ENCODE assay signal across 17 cellular contexts in the genomic region with DNA sequence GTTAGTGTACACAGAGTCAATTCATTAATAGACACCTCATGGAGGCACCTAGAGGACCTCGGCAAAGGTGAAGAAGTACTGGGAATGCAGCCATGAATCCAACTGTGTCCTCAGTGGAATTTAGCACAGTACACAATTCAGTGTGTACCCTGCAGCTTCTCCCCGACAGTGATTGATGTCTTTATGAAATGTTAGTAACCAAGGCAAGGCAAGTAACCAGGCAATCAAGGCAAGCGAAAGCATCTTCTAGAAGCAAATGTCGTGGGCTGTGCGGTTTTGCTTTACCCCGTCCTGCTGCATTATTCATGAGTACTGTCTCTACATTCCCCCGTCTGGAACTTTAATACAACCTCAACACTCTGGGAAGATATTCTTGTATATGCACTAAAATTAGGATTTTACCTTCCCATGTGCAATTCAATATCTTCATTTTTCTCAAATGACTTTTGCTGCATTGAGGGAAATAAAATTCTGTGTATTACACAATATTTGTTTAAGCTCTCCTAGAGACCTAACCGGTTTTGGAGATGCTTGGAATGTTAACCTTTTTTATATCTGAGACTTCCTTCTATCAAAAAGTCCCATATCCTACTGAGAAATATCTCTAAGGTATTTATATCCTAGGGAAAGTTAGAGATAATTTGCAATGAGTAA. TPM values are rescaled to one million over a fixed set of nuclear protein-coding genes. Genes with fewer than 3 reads are reported as not detected.
DNase-seq lines count a peak whose midpoint lies in the region; ATAC-seq, FAIRE-seq and TF ChIP-seq lines count a peak whose summit lies in the region.
"Had no signal": no experiment of that assay in that cellular context is flagged by ENCODE, and none has a peak within 500 bp of the region (broad histone marks: within the 10 kb centered on the region; RNA-seq: fewer than 3 reads in every experiment).

No MANE protein-coding gene starts in this region.

- H3K18ac ChIP-seq in IMR-90 (ENCODE audit: low read depth, low read length) (no peak overlapping the region), mesenchymal stem cell (ENCODE audit: low read depth in 1 of 2, low read length in 2 of 2) (peak overlapping the region in 1 of 2 experiments; percentile 66)

- no peak overlapping the region for H3K27ac Mint-ChIP-seq in CD14-positive monocyte
- H3K27ac Mint-ChIP-seq: activated naive CD4-positive, alpha-beta T cell treated with anti-CD3 and anti-CD28 coated beads, Interleukin-2, amount 50 U/mL, for 24 hours had no signal

- no peak overlapping the region for H2BK20ac ChIP-seq in IMR-90 (ENCODE audit: low read depth, low read length)

- no peak overlapping the region for H2AFZ ChIP-seq in IMR-90 (replicated peaks; ENCODE audit: low read length, poor library complexity)
- no peak overlapping the region for H2AFZ ChIP-seq in mesenchymal stem cell (ENCODE audit: low read depth, low read length)

- peak overlapping the region in 1 of 2 experiments; percentile 42 for H2BK12ac ChIP-seq in mesenchymal stem cell (ENCODE audit: low read length in 2 of 2)

- H3K4me3 ChIP-seq in A549 (no peak overlapping the region), IMR-90 (ENCODE audit: insufficient read depth, low read depth, low read length) (no peak overlapping the region), brain microvascular endothelial cell (ENCODE audit: low read depth, low read length) (no peak overlapping the region), mesenchymal stem cell (ENCODE audit: insufficient read depth in 1 of 2, low read depth in 1 of 2, low read length in 2 of 2) (no peak overlapping the region)
- H3K4me3 ChIP-seq: MG63 had no signal

- intact Hi-C loops in IMR-90 (cut with micrococcal nuclease): no loop called here
- intact Hi-C loops in CD14-positive monocyte (cut with micrococcal nuclease): loop anchor here in 1 of 2 donors (5.0 kb wide), 1 partner anchor 49 kb away; no protein-coding TSS in a partner anchor

- peak overlapping the region; percentile 64 for H3K4me2 ChIP-seq in A549
- H3K4me2 ChIP-seq in IMR-90 (ENCODE audit: low read depth, low read length): no peak overlapping the region
- H3K4me2 ChIP-seq in mesenchymal stem cell (ENCODE audit: low read length, poor library complexity, severe bottlenecking): peak overlapping the region; percentile 7

- no peak overlapping the region for H3K4me3 Mint-ChIP-seq in CD14-positive monocyte
- H3K4me3 Mint-ChIP-seq: activated naive CD4-positive, alpha-beta T cell treated with anti-CD3 and anti-CD28 coated beads, Interleukin-2, amount 50 U/mL, for 24 hours had no signal

- peaks cover 17% of the 10 kb centered on the region for H3K4me1 Mint-ChIP-seq in CD14-positive monocyte

- H3K27ac ChIP-seq in A549: peak overlapping the region; percentile 60 to 78
- no peak overlapping the region for H3K27ac ChIP-seq in IMR-90 (ENCODE audit: insufficient read depth, low read length)
- peak overlapping the region; percentile 10 for H3K27ac ChIP-seq in brain microvascular endothelial cell
- H3K27ac ChIP-seq in mesenchymal stem cell (ENCODE audit: low read length, poor library complexity, severe bottlenecking): no peak overlapping the region

- peak; percentile 78 for FAIRE-seq in A549 (lab: Jason Lieb, UNC)

- H3K9ac ChIP-seq in IMR-90 (ENCODE audit: low read depth, low read length) (no peak overlapping the region), mesenchymal stem cell (ENCODE audit: low read length) (no peak overlapping the region)

- CTCF ChIA-PET in A549 (lab: Yijun Ruan, JAX) (no interaction called here), IMR-90 (lab: Yijun Ruan, JAX) (no interaction called here)

- ATAC-seq in A549 (peak; percentile 41 to 79; a peak in 4 of 6 replicates), IMR-90 (ENCODE audit: low read depth) (0 out of 2 replicates have a peak, but pooled peaks have one; percentile 21)
- ATAC-seq: HCT116 had no signal

- H2BK15ac ChIP-seq in IMR-90 (ENCODE audit: low read depth, low read length): no peak overlapping the region
- H2BK15ac ChIP-seq in mesenchymal stem cell (ENCODE audit: low read depth, poor library complexity, severe bottlenecking): no peak overlapping the region

- TF ChIP-seq POLR2A in A549 (IDR thresholded peaks at IDR 0.05; ENCODE audit: low read length): no peak
- no peak for TF ChIP-seq POLR2A in IMR-90 (IDR thresholded peaks at IDR 0.05; ENCODE audit: low read depth, low read length)

- no peak overlapping the region for H4K5ac ChIP-seq in IMR-90 (ENCODE audit: low read depth, low read length)

- no TSS peak for BruUV-seq in IMR-90 (replicated peaks; lab: Mats Ljungman, UMichigan)

- WGBS in A549 (ENCODE audit: missing lambda C conversion rate): 29% methylated on average over 8 of the region's 8 CpGs
- WGBS in IMR-90 (ENCODE audit: extremely low coverage in 2 of 2, insufficient read length in 1 of 2), 2 experiments: no CpG with 5 or more reads among the region's 8 CpGs
- 82% methylated on average over 5 of the region's 8 CpGs for WGBS in mesenchymal stem cell

- TF ChIP-seq RAD21 in A549 (conservative IDR thresholded peaks at IDR 0.05 in 1 of 2, IDR thresholded peaks at IDR 0.05 in 1 of 2): no peak
- TF ChIP-seq RAD21 in IMR-90 (IDR thresholded peaks at IDR 0.05; ENCODE audit: low read length): no peak

- H3K9me1 ChIP-seq in IMR-90 (ENCODE audit: insufficient read depth, low read length): peaks cover 5% of the 10 kb centered on the region; the same call in 1 of the 2 replicates

- dilution Hi-C loops in IMR-90 (cut with HindIII; ENCODE audit: low sequenced_read_pairs, unreplicated experiment): no loop called here

- H3K4ac ChIP-seq in IMR-90 (ENCODE audit: low read depth, low read length) (no peak overlapping the region), mesenchymal stem cell (ENCODE audit: low read depth in 1 of 2, low read length in 2 of 2) (no peak overlapping the region)

- H3K79me1 ChIP-seq in IMR-90 (ENCODE audit: low read depth in 1 of 2, low read length in 2 of 2): no peaks in the 10 kb centered on the region
- no peaks in the 10 kb centered on the region for H3K79me1 ChIP-seq in mesenchymal stem cell (replicated peaks; ENCODE audit: low read length, poor library complexity, severe bottlenecking)

- TF ChIP-seq EP300 in A549 (IDR thresholded peaks at IDR 0.05): no peak

- no peak overlapping the region for H3K23ac ChIP-seq in IMR-90 (ENCODE audit: low read depth, low read length)
- H3K23ac ChIP-seq in mesenchymal stem cell (ENCODE audit: low read length in 2 of 2): no peak overlapping the region

- H3K27me3 ChIP-seq in IMR-90 (ENCODE audit: control insufficient read depth, insufficient read depth, low read length) (no peaks in the 10 kb centered on the region), brain microvascular endothelial cell (replicated peaks) (no peaks in the 10 kb centered on the region), mesenchymal stem cell (ENCODE audit: control insufficient read depth in 1 of 2, insufficient read depth in 1 of 2, low read length in 2 of 2) (no peaks in the 10 kb centered on the region)
- H3K27me3 ChIP-seq: MG63 had no signal

- POLR2A ChIA-PET in A549 (lab: Yijun Ruan, JAX) (no interaction called here), IMR-90 (lab: Charles Lee; ENCODE audit: unreplicated experiment) (no interaction called here)

- H4K91ac ChIP-seq in IMR-90 (ENCODE audit: insufficient read depth, low read depth, low read length) (no peak overlapping the region), mesenchymal stem cell (ENCODE audit: low read length) (no peak overlapping the region)

- H2BK120ac ChIP-seq in IMR-90 (ENCODE audit: low read depth, low read length): no peak overlapping the region
- no peak overlapping the region for H2BK120ac ChIP-seq in mesenchymal stem cell (ENCODE audit: low read depth, low read length)

- H3K36me3 Mint-ChIP-seq in CD14-positive monocyte: no peaks in the 10 kb centered on the region
- H3K36me3 Mint-ChIP-seq: activated naive CD4-positive, alpha-beta T cell treated with anti-CD3 and anti-CD28 coated beads, Interleukin-2, amount 50 U/mL, for 24 hours had no signal

- no peak overlapping the region for H2AK9ac ChIP-seq in IMR-90 (replicated peaks; ENCODE audit: low read depth, low read length, poor library complexity)

- in situ Hi-C loops in IMR-90 (cut with MboI; ENCODE audit: low sequenced_read_pairs): no loop called here
- in situ Hi-C loops in brain microvascular endothelial cell (cut with HindIII; ENCODE audit: low pct_ligation_motif_present, low sequenced_read_pairs): no loop called here

- TF ChIP-seq CTCF in A549 (IDR thresholded peaks at IDR 0.05) (no peak), IMR-90 (conservative IDR thresholded peaks at IDR 0.05; ENCODE audit: low read depth, low read length) (no peak), brain microvascular endothelial cell (IDR thresholded peaks at IDR 0.05; ENCODE audit: low read depth, low read length, missing control alignments) (no peak), CD14-positive monocyte (IDR thresholded peaks at IDR 0.05) (no peak)

- H2BK5ac ChIP-seq in IMR-90 (ENCODE audit: low read depth, low read length, poor library complexity, severe bottlenecking) (no peak overlapping the region), mesenchymal stem cell (ENCODE audit: low read depth, low read length, poor library complexity, severe bottlenecking) (no peak overlapping the region)

- H4K20me1 ChIP-seq in IMR-90 (ENCODE audit: insufficient read depth, low read length): no peaks in the 10 kb centered on the region

- peaks cover 10% of the 10 kb centered on the region; the same call in 2 of the 3 replicates for H3K9me3 ChIP-seq in A549
- H3K9me3 ChIP-seq in IMR-90 (ENCODE audit: control insufficient read depth, insufficient read depth, low read length): no peaks in the 10 kb centered on the region
- no peaks in the 10 kb centered on the region for H3K9me3 ChIP-seq in mesenchymal stem cell (ENCODE audit: control insufficient read depth, low read length)
- H3K9me3 ChIP-seq: MG63 had no signal

- no peak overlapping the region for H3K56ac ChIP-seq in IMR-90 (ENCODE audit: extremely low read depth, insufficient read depth, low read length)

- H3K14ac ChIP-seq in IMR-90 (replicated peaks; ENCODE audit: low read depth, low read length): peak overlapping the region; percentile 63; the same call in 1 of the 2 replicates
- no peak overlapping the region for H3K14ac ChIP-seq in mesenchymal stem cell (ENCODE audit: low read length in 2 of 2)

- H3K4me1 ChIP-seq in A549 (peaks cover 33% of the 10 kb centered on the region), IMR-90 (ENCODE audit: control insufficient read depth, insufficient read depth, low read length) (peaks cover 4% of the 10 kb centered on the region), mesenchymal stem cell (ENCODE audit: control insufficient read depth, insufficient read depth, low read depth, low read length) (peaks cover 1% of the 10 kb centered on the region)

- DNase-seq in A549 (ENCODE audit: low read depth in 1 of 2, low spot score in 1 of 2) (peak in 1 of 2 experiments; percentile 81), IMR-90 (peak; percentile 16), brain microvascular endothelial cell (peak; percentile 64), mesenchymal stem cell (peak; percentile 50), NCI-H1417 treated with DMSO at 0.1 percent for 48 hours (lab: John Stamatoyannopoulos, UW) (no peak), CD14-positive monocyte (ENCODE audit: low spot score) (no peak), glomerular visceral epithelial cell (ENCODE audit: extremely low spot score) (no peak), occipital lobe (lab: John Stamatoyannopoulos, UW) (no peak)
- DNase-seq: activated CD4-positive, CD25-positive, alpha-beta regulatory T cell; DMS153; MG63; NCI-H2171 treated with DMSO at 0.1 percent for 48 hours; OCI-M1; posterior cingulate gyrus; SW 1271 had no signal

- H4K8ac ChIP-seq in IMR-90 (ENCODE audit: low read depth in 2 of 2, low read length in 2 of 2) (no peak overlapping the region), mesenchymal stem cell (ENCODE audit: low read length) (no peak overlapping the region)

- peaks cover 0 to 3% (median 2%) of the 10 kb centered on the region in 3 donors for H3K27me3 Mint-ChIP-seq in CD14-positive monocyte (ENCODE audit: low read depth in 3 of 3)
- H3K27me3 Mint-ChIP-seq: activated naive CD4-positive, alpha-beta T cell treated with anti-CD3 and anti-CD28 coated beads, Interleukin-2, amount 50 U/mL, for 24 hours had no signal

- H2AK5ac ChIP-seq in IMR-90 (ENCODE audit: low read depth, low read length) (no peak overlapping the region; the same call in 1 of the 2 replicates), mesenchymal stem cell (ENCODE audit: low read length, severe bottlenecking) (no peak overlapping the region)

- H3K36me3 ChIP-seq in IMR-90 (ENCODE audit: control insufficient read depth, insufficient read depth, low read length) (no peaks in the 10 kb centered on the region), brain microvascular endothelial cell (replicated peaks) (no peaks in the 10 kb centered on the region), mesenchymal stem cell (ENCODE audit: control insufficient read depth in 1 of 2, insufficient read depth in 2 of 2, low read depth in 1 of 2, low read length in 2 of 2) (no peaks in the 10 kb centered on the region)
- H3K36me3 ChIP-seq: MG63 had no signal

- peaks cover 0 to 6% (median 2%) of the 10 kb centered on the region in 7 donors for H3K9me3 Mint-ChIP-seq in CD14-positive monocyte
- H3K9me3 Mint-ChIP-seq: activated naive CD4-positive, alpha-beta T cell treated with anti-CD3 and anti-CD28 coated beads, Interleukin-2, amount 50 U/mL, for 24 hours had no signal

RNA-seq across cellular contexts. Expression of gene ADORA2B, which starts 52.1 kb away (rescaled TPM):
- 10.2 and 14.4 TPM in 2 replicates for polyA plus RNA-seq in A549 (2011; rRNA removed)
- polyA plus RNA-seq in A549 (2012; cell fraction: cytosol; rRNA removed): 6.1 and 8.5 TPM in 2 replicates
- 7.3 and 7.9 TPM in 2 replicates for polyA plus RNA-seq in A549 (2012; cell fraction: nucleus; rRNA removed)
- polyA plus RNA-seq in A549 (2017; fragmentation: RNase III; extraction: RNeasy Plus Mini Kit Qiagen cat#74134 plus additional on column Dnase treatment): 5.7 to 6.3 TPM (median 6.2 TPM) in 3 replicates
- polyA minus RNA-seq in A549 (2011; rRNA and poly(A)+ RNA removed): 10.2 and 14.4 TPM in 2 replicates
- total RNA-seq in IMR-90 (2012; rRNA removed): 5.2 and 5.8 TPM in 2 replicates
- 5.5 and 6.1 TPM in 2 replicates for polyA plus RNA-seq in IMR-90 (2012; rRNA removed)
- polyA plus RNA-seq in IMR-90 (2012; cell fraction: cytosol; rRNA removed): 2.7 and 7.4 TPM in 2 replicates
- 2.3 and 3.4 TPM in 2 replicates for polyA plus RNA-seq in IMR-90 (2012; cell fraction: nucleus; rRNA removed; ENCODE audit: low replicate concordance)
- 23.8 TPM for polyA plus RNA-seq in mesenchymal stem cell (2013, experiment 1 of 2)
- 25.7 TPM for polyA plus RNA-seq in mesenchymal stem cell (2013, experiment 2 of 2)
- polyA plus RNA-seq in CD14-positive monocyte: 1 to 10 TPM; 4.4 to 6.4 TPM
- 3.6 TPM for total RNA-seq in occipital lobe

Comparison
In these comparisons a context has a peak if more than half of its experiments do, and no peak if none do; other contexts are left out.
1. DNase-seq: peak in IMR-90 (single experiment), brain microvascular endothelial cell (single experiment) and mesenchymal stem cell (single experiment); none in NCI-H1417 treated with DMSO at 0.1 percent for 48 hours (single experiment), CD14-positive monocyte (single experiment), glomerular visceral epithelial cell (single experiment) and occipital lobe (single experiment).
2. H3K27ac ChIP-seq: peak in A549 (2 of 2) and brain microvascular endothelial cell (single experiment); none in IMR-90 (single experiment) and mesenchymal stem cell (single experiment).